ENCODE assay signal across 1 cellular context in the genomic region with DNA sequence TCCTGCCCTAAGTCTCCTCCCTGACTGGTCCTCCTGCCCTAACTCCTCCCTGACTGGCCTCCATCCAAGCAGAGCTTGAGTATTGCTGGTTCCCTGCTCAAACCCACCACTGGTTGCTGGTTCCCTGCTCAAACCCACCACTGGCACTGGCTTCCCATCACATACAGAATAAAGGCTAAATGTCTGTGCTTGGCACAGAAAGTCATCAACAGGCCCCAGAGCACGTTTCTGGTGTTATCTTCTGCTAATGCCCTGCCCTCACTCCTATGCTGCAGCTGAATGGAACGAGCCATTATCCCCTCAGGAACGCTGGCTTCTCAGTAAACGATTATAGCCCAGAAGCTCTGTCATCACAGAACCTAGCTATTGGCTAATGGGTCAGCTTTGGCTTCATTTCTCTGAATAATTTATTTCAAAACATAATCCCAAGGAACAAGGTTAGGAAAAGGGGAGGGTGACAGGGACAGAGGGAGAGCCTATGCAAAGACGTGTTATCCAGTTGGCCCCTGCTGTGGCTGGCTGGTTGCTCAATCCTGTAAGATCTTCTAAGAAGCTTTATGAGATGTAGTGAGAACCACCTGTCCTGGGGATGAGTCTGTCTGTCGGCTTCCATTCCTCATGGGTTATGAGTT.
TF ChIP-seq lines count a peak whose summit lies in the region.

No MANE protein-coding gene starts in this region.

TF ChIP-seq in K562, 482 proteins besides CTCF, POLR2A, EP300 and RAD21 (continued from another document):
- 0 out of 2 replicates have a peak, but pooled peaks have one; percentile 65 for TF ChIP-seq NR2F6 (CRISPR knock-in tag; IDR thresholded peaks at IDR 0.05)
- TF ChIP-seq MAFF (IDR thresholded peaks at IDR 0.05; ENCODE audit: low read length), result peak; percentile 3; the same call in 1 of the 2 replicates
- TF ChIP-seq, protein P1, sequence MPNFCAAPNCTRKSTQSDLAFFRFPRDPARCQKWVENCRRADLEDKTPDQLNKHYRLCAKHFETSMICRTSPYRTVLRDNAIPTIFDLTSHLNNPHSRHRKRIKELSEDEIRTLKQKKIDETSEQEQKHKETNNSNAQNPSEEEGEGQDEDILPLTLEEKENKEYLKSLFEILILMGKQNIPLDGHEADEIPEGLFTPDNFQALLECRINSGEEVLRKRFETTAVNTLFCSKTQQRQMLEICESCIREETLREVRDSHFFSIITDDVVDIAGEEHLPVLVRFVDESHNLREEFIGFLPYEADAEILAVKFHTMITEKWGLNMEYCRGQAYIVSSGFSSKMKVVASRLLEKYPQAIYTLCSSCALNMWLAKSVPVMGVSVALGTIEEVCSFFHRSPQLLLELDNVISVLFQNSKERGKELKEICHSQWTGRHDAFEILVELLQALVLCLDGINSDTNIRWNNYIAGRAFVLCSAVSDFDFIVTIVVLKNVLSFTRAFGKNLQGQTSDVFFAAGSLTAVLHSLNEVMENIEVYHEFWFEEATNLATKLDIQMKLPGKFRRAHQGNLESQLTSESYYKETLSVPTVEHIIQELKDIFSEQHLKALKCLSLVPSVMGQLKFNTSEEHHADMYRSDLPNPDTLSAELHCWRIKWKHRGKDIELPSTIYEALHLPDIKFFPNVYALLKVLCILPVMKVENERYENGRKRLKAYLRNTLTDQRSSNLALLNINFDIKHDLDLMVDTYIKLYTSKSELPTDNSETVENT (CRISPR knock-in tag; IDR thresholded peaks at IDR 0.05), result 0 out of 2 replicates have a peak, but pooled peaks have one; percentile 25
- peak; percentile 34 for TF ChIP-seq SAP30 (IDR thresholded peaks at IDR 0.05; ENCODE audit: borderline replicate concordance, insufficient read depth, low read depth, low read length, poor library complexity, severe bottlenecking)
- TF ChIP-seq E2F6 (IDR thresholded peaks at IDR 0.05; ENCODE audit: borderline replicate concordance in 1 of 2, extremely low read depth in 1 of 2, insufficient read depth in 1 of 2, insufficient read length in 1 of 2, low read depth in 1 of 2, low read length in 1 of 2, poor library complexity in 1 of 2, severe bottlenecking in 1 of 2), result no peak
- no peak for TF ChIP-seq ZNF408 (CRISPR knock-in tag; IDR thresholded peaks at IDR 0.05; ENCODE audit: low read depth)
- no peak for TF ChIP-seq HMGN3 (IDR thresholded peaks at IDR 0.05; ENCODE audit: borderline replicate concordance, extremely low read depth, insufficient read length, low read depth, low read length)
- no peak for TF ChIP-seq TEAD4 (IDR thresholded peaks at IDR 0.05; ENCODE audit: low read length)
- 0 out of 2 replicates have a peak, but pooled peaks have one; percentile 9 for TF ChIP-seq TEAD4 (CRISPR knock-in tag; IDR thresholded peaks at IDR 0.05; ENCODE audit: borderline replicate concordance)
- peak; percentile 70 for TF ChIP-seq CEBPG (CRISPR knock-in tag; IDR thresholded peaks at IDR 0.05)
- peak; percentile 77 to 78; a peak in 3 of 4 replicates for TF ChIP-seq CEBPG (tag; conservative IDR thresholded peaks at IDR 0.05 in 1 of 2, IDR thresholded peaks at IDR 0.05 in 1 of 2)
- TF ChIP-seq, protein P2, sequence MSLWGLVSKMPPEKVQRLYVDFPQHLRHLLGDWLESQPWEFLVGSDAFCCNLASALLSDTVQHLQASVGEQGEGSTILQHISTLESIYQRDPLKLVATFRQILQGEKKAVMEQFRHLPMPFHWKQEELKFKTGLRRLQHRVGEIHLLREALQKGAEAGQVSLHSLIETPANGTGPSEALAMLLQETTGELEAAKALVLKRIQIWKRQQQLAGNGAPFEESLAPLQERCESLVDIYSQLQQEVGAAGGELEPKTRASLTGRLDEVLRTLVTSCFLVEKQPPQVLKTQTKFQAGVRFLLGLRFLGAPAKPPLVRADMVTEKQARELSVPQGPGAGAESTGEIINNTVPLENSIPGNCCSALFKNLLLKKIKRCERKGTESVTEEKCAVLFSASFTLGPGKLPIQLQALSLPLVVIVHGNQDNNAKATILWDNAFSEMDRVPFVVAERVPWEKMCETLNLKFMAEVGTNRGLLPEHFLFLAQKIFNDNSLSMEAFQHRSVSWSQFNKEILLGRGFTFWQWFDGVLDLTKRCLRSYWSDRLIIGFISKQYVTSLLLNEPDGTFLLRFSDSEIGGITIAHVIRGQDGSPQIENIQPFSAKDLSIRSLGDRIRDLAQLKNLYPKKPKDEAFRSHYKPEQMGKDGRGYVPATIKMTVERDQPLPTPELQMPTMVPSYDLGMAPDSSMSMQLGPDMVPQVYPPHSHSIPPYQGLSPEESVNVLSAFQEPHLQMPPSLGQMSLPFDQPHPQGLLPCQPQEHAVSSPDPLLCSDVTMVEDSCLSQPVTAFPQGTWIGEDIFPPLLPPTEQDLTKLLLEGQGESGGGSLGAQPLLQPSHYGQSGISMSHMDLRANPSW (CRISPR knock-in tag; IDR thresholded peaks at IDR 0.05), result no peak
- TF ChIP-seq BCL6 (CRISPR knock-in tag; IDR thresholded peaks at IDR 0.05), result 0 out of 2 replicates have a peak, but pooled peaks have one; percentile 25
- no peak for TF ChIP-seq RBM14 (IDR thresholded peaks at IDR 0.05; ENCODE audit: borderline replicate concordance, insufficient read depth, low read depth, low read length)
- TF ChIP-seq GATAD2B (IDR thresholded peaks at IDR 0.05; ENCODE audit: borderline replicate concordance), result no peak
- TF ChIP-seq GTF3C2 (IDR thresholded peaks at IDR 0.05; ENCODE audit: borderline replicate concordance, extremely low read depth, insufficient read length), result no peak
